ENCODE assay signal across 1 cellular context in the genomic region with DNA sequence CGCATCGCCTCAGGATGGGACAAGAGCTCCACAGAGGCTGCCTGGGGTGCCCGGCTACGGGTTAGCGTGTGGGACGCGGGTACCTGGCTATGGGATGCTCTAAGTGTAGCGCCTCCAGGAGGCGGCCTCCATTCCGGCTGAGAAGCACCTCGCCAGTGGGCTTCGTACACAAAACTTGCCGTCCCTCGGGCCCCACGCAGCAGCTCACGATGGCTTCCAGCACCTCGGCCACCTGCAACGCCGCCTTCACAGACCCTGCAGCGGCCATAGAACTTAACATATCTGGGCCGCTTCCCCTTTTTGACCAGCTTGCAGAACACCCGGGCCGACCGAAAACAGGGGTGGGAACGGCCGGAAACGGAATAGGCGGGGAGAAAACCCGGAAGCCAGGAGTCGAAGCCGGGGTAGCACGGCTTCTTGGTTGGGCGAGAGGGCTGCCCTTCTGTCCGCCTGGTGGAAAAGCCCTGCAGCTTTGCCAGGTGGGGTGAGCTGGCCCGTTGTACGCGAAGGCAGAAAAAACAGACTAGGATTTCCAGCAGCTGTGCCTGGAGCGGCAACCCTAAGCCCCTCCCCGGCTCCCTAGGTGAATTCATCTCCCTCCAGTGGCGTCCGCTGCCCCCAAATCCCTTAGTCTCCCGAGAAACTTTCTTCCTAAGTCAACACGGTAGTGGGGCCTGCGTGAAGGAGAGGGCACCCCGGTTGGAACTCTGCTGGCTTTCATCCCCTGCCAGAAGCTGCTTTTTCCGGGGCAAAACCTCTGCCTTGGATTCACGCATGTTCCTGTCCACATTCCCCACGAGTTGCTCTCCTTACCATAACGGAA.
TF ChIP-seq lines count a peak whose summit lies in the region.

A gene (minus strand): TSS at position 337 of the 823 bp plus-strand sequence. CDS start 57 bp downstream, at position 280.

TF ChIP-seq in K562, 482 proteins besides CTCF, POLR2A, EP300 and RAD21 (continued from another document):
- no peak for TF ChIP-seq MEF2D (tag; conservative IDR thresholded peaks at IDR 0.05; ENCODE audit: low read depth)
- TF ChIP-seq, protein P1, sequence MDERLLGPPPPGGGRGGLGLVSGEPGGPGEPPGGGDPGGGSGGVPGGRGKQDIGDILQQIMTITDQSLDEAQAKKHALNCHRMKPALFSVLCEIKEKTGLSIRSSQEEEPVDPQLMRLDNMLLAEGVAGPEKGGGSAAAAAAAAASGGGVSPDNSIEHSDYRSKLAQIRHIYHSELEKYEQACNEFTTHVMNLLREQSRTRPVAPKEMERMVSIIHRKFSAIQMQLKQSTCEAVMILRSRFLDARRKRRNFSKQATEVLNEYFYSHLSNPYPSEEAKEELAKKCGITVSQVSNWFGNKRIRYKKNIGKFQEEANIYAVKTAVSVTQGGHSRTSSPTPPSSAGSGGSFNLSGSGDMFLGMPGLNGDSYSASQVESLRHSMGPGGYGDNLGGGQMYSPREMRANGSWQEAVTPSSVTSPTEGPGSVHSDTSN (CRISPR knock-in tag; IDR thresholded peaks at IDR 0.05; ENCODE audit: low read depth), result peak; percentile 61
- TF ChIP-seq, protein P1 (tag; conservative IDR thresholded peaks at IDR 0.05; ENCODE audit: low read depth), result peak; percentile 96
- no peak for TF ChIP-seq MEIS2 (IDR thresholded peaks at IDR 0.05; ENCODE audit: partially characterized antibody)
- no peak for TF ChIP-seq ZNF140 (CRISPR knock-in tag; IDR thresholded peaks at IDR 0.05)
- no peak for TF ChIP-seq ZNF444 (CRISPR knock-in tag; IDR thresholded peaks at IDR 0.05)
- TF ChIP-seq GATAD2B (IDR thresholded peaks at IDR 0.05; ENCODE audit: borderline replicate concordance), result no peak; the same call in 1 of the 2 replicates
- TF ChIP-seq ZNF347 (CRISPR knock-in tag; IDR thresholded peaks at IDR 0.05; ENCODE audit: low read depth), result no peak
- TF ChIP-seq, protein P2, sequence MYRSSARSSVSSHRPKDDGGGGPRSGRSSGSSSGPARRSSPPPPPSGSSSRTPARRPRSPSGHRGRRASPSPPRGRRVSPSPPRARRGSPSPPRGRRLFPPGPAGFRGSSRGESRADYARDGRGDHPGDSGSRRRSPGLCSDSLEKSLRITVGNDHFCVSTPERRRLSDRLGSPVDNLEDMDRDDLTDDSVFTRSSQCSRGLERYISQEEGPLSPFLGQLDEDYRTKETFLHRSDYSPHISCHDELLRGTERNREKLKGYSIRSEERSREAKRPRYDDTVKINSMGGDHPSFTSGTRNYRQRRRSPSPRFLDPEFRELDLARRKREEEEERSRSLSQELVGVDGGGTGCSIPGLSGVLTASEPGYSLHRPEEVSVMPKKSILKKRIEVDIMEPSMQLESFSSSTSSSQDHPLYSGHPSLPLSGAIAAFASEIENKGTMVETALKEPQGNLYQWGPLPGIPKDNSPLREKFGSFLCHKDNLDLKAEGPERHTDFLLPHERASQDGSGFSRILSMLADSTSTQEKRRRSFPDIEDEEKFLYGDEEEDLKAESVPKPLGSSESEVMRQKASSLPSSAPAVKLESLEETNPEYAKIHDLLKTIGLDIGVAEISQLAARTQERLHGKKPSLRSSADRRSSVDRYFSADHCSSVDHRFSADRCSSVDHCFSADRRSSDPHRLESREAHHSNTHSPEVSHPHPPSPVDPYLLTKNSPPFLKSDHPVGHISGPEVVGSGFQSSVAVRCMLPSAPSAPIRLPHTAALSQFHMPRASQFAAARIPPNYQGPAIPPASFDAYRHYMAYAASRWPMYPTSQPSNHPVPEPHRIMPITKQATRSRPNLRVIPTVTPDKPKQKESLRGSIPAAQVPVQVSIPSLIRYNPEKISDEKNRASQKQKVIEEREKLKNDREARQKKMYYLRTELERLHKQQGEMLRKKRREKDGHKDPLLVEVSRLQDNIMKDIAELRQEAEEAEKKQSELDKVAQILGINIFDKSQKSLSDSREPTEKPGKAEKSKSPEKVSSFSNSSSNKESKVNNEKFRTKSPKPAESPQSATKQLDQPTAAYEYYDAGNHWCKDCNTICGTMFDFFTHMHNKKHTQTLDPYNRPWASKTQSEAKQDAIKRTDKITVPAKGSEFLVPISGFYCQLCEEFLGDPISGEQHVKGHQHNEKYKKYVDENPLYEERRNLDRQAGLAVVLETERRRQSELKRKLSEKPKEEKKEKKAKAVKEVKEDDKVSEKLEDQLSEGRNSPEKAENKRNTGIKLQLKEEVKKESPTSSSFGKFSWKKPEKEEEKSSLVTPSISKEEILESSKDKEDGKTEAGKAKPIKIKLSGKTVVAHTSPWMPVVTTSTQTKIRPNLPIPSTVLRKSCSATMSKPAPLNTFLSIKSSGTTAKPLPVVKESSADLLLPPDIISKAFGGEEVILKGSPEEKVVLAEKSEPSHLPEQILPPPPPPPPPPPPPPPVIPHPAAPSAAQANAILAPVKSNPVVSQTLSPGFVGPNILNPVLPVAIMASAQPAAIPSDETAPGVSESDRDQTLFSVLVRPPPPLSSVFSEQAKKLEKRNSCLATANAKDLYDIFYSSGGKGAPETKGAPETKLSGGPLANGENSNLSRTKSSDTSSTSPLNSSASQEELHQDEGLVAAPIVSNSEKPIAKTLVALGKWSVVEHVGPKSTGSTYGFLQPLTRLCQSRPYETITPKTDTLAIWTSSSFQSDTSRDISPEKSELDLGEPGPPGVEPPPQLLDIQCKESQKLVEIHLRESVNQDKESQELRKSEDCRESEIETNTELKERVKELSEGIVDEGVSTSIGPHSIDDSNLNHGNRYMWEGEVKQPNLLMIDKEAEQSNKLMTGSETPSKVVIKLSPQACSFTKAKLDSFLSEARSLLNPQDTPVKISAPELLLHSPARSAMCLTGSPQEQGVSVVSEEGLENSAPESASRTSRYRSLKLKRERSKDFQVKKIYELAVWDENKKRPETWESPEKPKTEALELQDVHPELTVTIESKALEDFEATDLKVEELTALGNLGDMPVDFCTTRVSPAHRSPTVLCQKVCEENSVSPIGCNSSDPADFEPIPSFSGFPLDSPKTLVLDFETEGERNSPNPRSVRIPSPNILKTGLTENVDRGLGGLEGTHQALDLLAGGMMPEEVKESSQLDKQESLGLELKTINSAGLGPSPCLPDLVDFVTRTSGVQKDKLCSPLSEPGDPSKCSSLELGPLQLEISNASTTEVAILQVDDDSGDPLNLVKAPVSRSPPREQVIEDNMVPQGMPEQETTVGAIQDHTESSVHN (IDR thresholded peaks at IDR 0.05; ENCODE audit: borderline replicate concordance in 1 of 2, low read depth in 1 of 2), result no peak
- no peak for TF ChIP-seq SAFB2 (IDR thresholded peaks at IDR 0.05; ENCODE audit: borderline replicate concordance, low read depth, low read length, severe bottlenecking)
- TF ChIP-seq MTF1 (CRISPR knock-in tag; IDR thresholded peaks at IDR 0.05; ENCODE audit: borderline replicate concordance), result no peak
- no peak for TF ChIP-seq CBFB (CRISPR knock-in tag; IDR thresholded peaks at IDR 0.05)
- peak; percentile 39 for TF ChIP-seq SAP30 (IDR thresholded peaks at IDR 0.05; ENCODE audit: borderline replicate concordance, insufficient read depth, low read depth, low read length, poor library complexity, severe bottlenecking)
- peak; percentile 54; the same call in 1 of the 2 replicates for TF ChIP-seq STAG1 (CRISPR knock-in tag; IDR thresholded peaks at IDR 0.05; ENCODE audit: borderline replicate concordance)
- TF ChIP-seq LCOR (CRISPR knock-in tag; IDR thresholded peaks at IDR 0.05), result peak; percentile 85; the same call in 1 of the 2 replicates
- TF ChIP-seq SRSF1 (IDR thresholded peaks at IDR 0.05; ENCODE audit: low read depth, low read length), result no peak
- TF ChIP-seq ZNF263 (CRISPR knock-in tag; IDR thresholded peaks at IDR 0.05; ENCODE audit: borderline replicate concordance), result no peak; the same call in 1 of the 2 replicates
- TF ChIP-seq, protein P3, sequence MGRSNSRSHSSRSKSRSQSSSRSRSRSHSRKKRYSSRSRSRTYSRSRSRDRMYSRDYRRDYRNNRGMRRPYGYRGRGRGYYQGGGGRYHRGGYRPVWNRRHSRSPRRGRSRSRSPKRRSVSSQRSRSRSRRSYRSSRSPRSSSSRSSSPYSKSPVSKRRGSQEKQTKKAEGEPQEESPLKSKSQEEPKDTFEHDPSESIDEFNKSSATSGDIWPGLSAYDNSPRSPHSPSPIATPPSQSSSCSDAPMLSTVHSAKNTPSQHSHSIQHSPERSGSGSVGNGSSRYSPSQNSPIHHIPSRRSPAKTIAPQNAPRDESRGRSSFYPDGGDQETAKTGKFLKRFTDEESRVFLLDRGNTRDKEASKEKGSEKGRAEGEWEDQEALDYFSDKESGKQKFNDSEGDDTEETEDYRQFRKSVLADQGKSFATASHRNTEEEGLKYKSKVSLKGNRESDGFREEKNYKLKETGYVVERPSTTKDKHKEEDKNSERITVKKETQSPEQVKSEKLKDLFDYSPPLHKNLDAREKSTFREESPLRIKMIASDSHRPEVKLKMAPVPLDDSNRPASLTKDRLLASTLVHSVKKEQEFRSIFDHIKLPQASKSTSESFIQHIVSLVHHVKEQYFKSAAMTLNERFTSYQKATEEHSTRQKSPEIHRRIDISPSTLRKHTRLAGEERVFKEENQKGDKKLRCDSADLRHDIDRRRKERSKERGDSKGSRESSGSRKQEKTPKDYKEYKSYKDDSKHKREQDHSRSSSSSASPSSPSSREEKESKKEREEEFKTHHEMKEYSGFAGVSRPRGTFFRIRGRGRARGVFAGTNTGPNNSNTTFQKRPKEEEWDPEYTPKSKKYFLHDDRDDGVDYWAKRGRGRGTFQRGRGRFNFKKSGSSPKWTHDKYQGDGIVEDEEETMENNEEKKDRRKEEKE (IDR thresholded peaks at IDR 0.05; ENCODE audit: borderline replicate concordance in 1 of 2, control insufficient read depth in 1 of 2, low read depth in 2 of 2, low read length in 1 of 2), result 0 out of 4 replicates have a peak, but pooled peaks of 1 of the 2 experiments have one; percentile 75
- peak; percentile 46; the same call in 1 of the 2 replicates for TF ChIP-seq RB1 (IDR thresholded peaks at IDR 0.05; ENCODE audit: low read depth)
- TF ChIP-seq ZNF121 (CRISPR knock-in tag; conservative IDR thresholded peaks at IDR 0.05), result no peak
